ENCODE assay signal across 8 cellular contexts in the genomic region with DNA sequence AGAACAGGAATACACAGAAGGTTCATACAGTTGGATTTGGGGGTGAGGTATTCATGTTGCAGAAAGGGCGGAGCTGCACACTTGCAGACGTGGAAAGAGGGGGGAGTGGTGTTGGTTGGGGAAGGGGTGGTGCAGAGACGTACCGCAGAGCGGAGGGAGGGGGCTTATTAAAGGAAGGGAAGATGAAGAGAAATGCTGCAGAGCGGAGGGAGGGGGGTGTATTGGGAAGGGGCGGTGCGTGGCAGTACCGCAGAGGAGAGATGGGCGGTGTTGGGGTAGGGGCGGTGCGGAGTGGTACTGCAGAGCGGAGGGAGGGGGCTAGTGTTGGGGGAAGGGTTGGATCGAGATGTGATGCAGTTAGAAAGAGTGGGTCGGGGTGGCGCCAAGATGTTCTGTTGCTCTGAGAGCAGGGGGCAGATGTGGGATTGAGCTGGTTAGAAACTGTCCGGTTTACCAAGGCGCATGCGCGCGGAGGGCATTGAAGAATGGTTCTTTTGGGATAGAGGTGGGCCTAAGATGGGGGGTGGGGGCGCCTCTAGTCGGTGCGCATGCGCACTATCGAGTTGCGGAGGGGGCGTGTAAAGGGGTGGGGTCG. TPM values are rescaled to one million over a fixed set of nuclear protein-coding genes. Genes with fewer than 3 reads are reported as not detected.
A peak's percentile ranks its signal among the peaks of the same experiment; 100 is the strongest.
DNase-seq lines count a peak whose midpoint lies in the region; ATAC-seq and TF ChIP-seq lines count a peak whose summit lies in the region.

No MANE protein-coding gene starts in this region.

- no peak for TF ChIP-seq POLR2A in testis (IDR thresholded peaks at IDR 0.05)

- no peaks in the 10 kb centered on the region for H3K36me3 Mint-ChIP-seq in glutamatergic neuron (ENCODE audit: unreplicated experiment)

- peaks cover 2% of the 10 kb centered on the region for H3K4me1 Mint-ChIP-seq in glutamatergic neuron (ENCODE audit: low read depth, unreplicated experiment)

- H3K9me3 Mint-ChIP-seq in glutamatergic neuron (ENCODE audit: unreplicated experiment) = peaks cover 4% of the 10 kb centered on the region

- H3K9me3 ChIP-seq in OCI-LY3 (ENCODE audit: insufficient read depth, low read length) = no peaks in the 10 kb centered on the region
- H3K9me3 ChIP-seq in osteoblast (ENCODE audit: low read depth, low read length) = no peaks in the 10 kb centered on the region
- no peaks in the 10 kb centered on the region for H3K9me3 ChIP-seq in testis

- H3K4me3 ChIP-seq in OCI-LY3 (ENCODE audit: low read length) (peak overlapping the region; percentile 99), osteoblast (ENCODE audit: insufficient read depth, low read length) (peak overlapping the region; percentile 80), testis (peak overlapping the region; percentile 49 to 62)

- peak; percentile 69 for DNase-seq in DMS114 treated with DMSO at 0.1 percent for 48 hours (lab: John Stamatoyannopoulos, UW; ENCODE audit: unreplicated experiment)
- DNase-seq in activated naive CD4-positive, alpha-beta T cell treated with anti-CD3 and anti-CD28 coated beads, Interleukin-2, amount 50 U/mL, for 16 hours = peak; percentile 52
- peak; percentile 81 for DNase-seq in glutamatergic neuron
- peak; percentile 79 for DNase-seq in osteoblast (ENCODE audit: insufficient read length, low spot score, missing footprints)
- DNase-seq in testis = peak; percentile 76

- ATAC-seq in HG02798 (IDR thresholded peaks at IDR 0.05; ENCODE audit: poor library complexity, unreplicated experiment) = peak; percentile 69
- no peak for ATAC-seq in HG03571 (IDR thresholded peaks at IDR 0.05; ENCODE audit: unreplicated experiment)

- H3K36me3 ChIP-seq in OCI-LY3 (replicated peaks; ENCODE audit: low read depth, low read length) (no peaks in the 10 kb centered on the region), osteoblast (ENCODE audit: insufficient read depth, low read length) (peaks cover 5% of the 10 kb centered on the region), testis (ENCODE audit: low read depth, missing control alignments) (no peaks in the 10 kb centered on the region)

- peak overlapping the region; percentile 90 for H3K9ac ChIP-seq in OCI-LY3 (ENCODE audit: low read length)

- H3K4me1 ChIP-seq in OCI-LY3 (ENCODE audit: low read length) (peaks cover 7% of the 10 kb centered on the region), osteoblast (ENCODE audit: insufficient read depth, low read length) (no peaks in the 10 kb centered on the region), testis (no peaks in the 10 kb centered on the region)

- intact Hi-C loops in testis (cut with DNase I; ENCODE audit: low total_unique reads) = no loop called here

- H3K79me2 ChIP-seq in OCI-LY3 (ENCODE audit: low read length) (no peaks in the 10 kb centered on the region), osteoblast (ENCODE audit: insufficient read depth, low read length) (no peaks in the 10 kb centered on the region)

- no peaks in the 10 kb centered on the region for H3K27me3 Mint-ChIP-seq in glutamatergic neuron (ENCODE audit: unreplicated experiment)

- H3K27ac ChIP-seq in OCI-LY3 (ENCODE audit: low read length) (0 out of 2 replicates have a peak overlapping the region, but pooled peaks have one; percentile 18), osteoblast (ENCODE audit: low read depth, low read length) (no peak overlapping the region), testis (peak overlapping the region in 1 of 2 donors; percentile 24)

- peak overlapping the region; percentile 97 for H3K4me3 Mint-ChIP-seq in glutamatergic neuron (ENCODE audit: unreplicated experiment)

- H4K20me1 ChIP-seq in OCI-LY3 (ENCODE audit: insufficient read depth, low read length) (no peaks in the 10 kb centered on the region), osteoblast (ENCODE audit: insufficient read depth, low read length) (no peaks in the 10 kb centered on the region)

- no peak for TF ChIP-seq CTCF in OCI-LY3 (IDR thresholded peaks at IDR 0.05; ENCODE audit: low read depth, low read length)
- TF ChIP-seq CTCF in glutamatergic neuron (IDR thresholded peaks at IDR 0.05; ENCODE audit: partially characterized antibody, unreplicated experiment) = no peak
- no peak for TF ChIP-seq CTCF in osteoblast (IDR thresholded peaks at IDR 0.05; ENCODE audit: extremely low read depth, low read depth, low read length)
- no peak for TF ChIP-seq CTCF in testis (IDR thresholded peaks at IDR 0.05)

- WGBS in testis, 2 donors = 0 to 1% methylated on average over 29 of the region's 29 CpGs

- H3K27me3 ChIP-seq in OCI-LY3 (ENCODE audit: low read depth, low read length) = no peaks in the 10 kb centered on the region
- no peaks in the 10 kb centered on the region for H3K27me3 ChIP-seq in osteoblast (ENCODE audit: insufficient read depth, low read length)
- H3K27me3 ChIP-seq in testis = no peaks in the 10 kb centered on the region

- peak overlapping the region; percentile 91 for H3K27ac Mint-ChIP-seq in glutamatergic neuron (ENCODE audit: unreplicated experiment)

- H2AFZ ChIP-seq in OCI-LY3 (ENCODE audit: low read depth, low read length) (peak overlapping the region; percentile 98), osteoblast (ENCODE audit: low read length) (peak overlapping the region; percentile 78)

- H3K4me2 ChIP-seq in OCI-LY3 (ENCODE audit: low read length) (peak overlapping the region; percentile 88), osteoblast (ENCODE audit: insufficient read depth, low read length) (peak overlapping the region; percentile 82)

RNA-seq across cellular contexts. Expression of gene TRO, which starts 0.9 kb away (rescaled TPM):
- total RNA-seq in glutamatergic neuron (ENCODE audit: unreplicated experiment) (236 TPM), osteoblast (22.4 and 25.6 TPM in 2 replicates), testis (10 to 100 TPM; 15.4 to 31.2 TPM)
- 11.3 TPM for polyA plus RNA-seq in testis (ENCODE audit: insufficient read depth, low read depth, low replicate concordance)
